Comparison of ENCODE assay signal across 23 cellular contexts in genomic region chr17:41585301-41585700, GRCh38. TPM values are rescaled to one million over a fixed set of nuclear protein-coding genes. Genes with fewer than 3 reads are reported as not detected.
DNase-seq lines count a peak whose midpoint lies in the region; ATAC-seq and TF ChIP-seq lines count a peak whose summit lies in the region.
"Had no signal": no experiment of that assay in that cellular context is flagged by ENCODE, and none has a peak within 500 bp of the region (broad histone marks: within the 10 kb centered on the region; RNA-seq: fewer than 3 reads in every experiment).

No MANE protein-coding gene starts in this region.

- DNase-seq in left ventricle myocardium superior (no peak), heart left ventricle (no peak), esophagus squamous epithelium (lab: John Stamatoyannopoulos, UW) (no peak), GF-D8 (lab: John Stamatoyannopoulos, UW) (no peak)
- DNase-seq: 8988T; CD8-positive, alpha-beta memory T cell; MV-4-11; NCI-H1105 treated with DMSO at 0.1 percent for 48 hours; NCI-H1694; NCI-H2081; NCI-H2171 treated with DMSO at 0.1 percent for 48 hours; NCI-H446; NCI-H526; OCI-M1; Right ventricle myocardium superior had no signal

- intact Hi-C loops in left ventricle myocardium superior (cut with micrococcal nuclease) (no loop called here), heart left ventricle (cut with DNase I) (loop anchor here in 1 of 10 donors (10.0 kb wide), 1 partner anchor 60 kb away; no protein-coding TSS in a partner anchor), esophagus squamous epithelium (cut with DNase I) (no loop called here)

- TF ChIP-seq POLR2A in heart left ventricle (IDR thresholded peaks at IDR 0.05) (no peak), esophagus squamous epithelium (IDR thresholded peaks at IDR 0.05) (no peak)

- no peak overlapping the region for H3K27ac ChIP-seq in heart left ventricle
- peak overlapping the region; percentile 2 to 71 (median 54) for H3K27ac ChIP-seq in esophagus squamous epithelium
- H3K27ac ChIP-seq in skin epidermis, result peak overlapping the region; percentile 44 to 91 (median 79)
- H3K27ac ChIP-seq: BLaER1 treated with 17β-estradiol and CSF1 and Interleukin-3, amounts not matched to agents 10 nM and 100 nM had no signal

- H3K4me3 ChIP-seq in heart left ventricle (no peak overlapping the region), esophagus squamous epithelium (peak overlapping the region; percentile 8 to 56 (median 30)), skin epidermis (peak overlapping the region; percentile 22 to 50 (median 34))
- H3K4me3 ChIP-seq: BLaER1 treated with 17β-estradiol and CSF1 and Interleukin-3, amounts not matched to agents 10 nM and 100 nM had no signal

- H3K27me3 ChIP-seq in heart left ventricle (peaks cover 0 to 16% (median 0%) of the 10 kb centered on the region in 9 donors), esophagus squamous epithelium (peaks cover 0 to 58% (median 0%) of the 10 kb centered on the region in 4 donors)
- H3K27me3 ChIP-seq: BLaER1 treated with 17β-estradiol and CSF1 and Interleukin-3, amounts not matched to agents 10 nM and 100 nM had no signal

- TF ChIP-seq CTCF in heart left ventricle (IDR thresholded peaks at IDR 0.05), result no peak
- no peak for TF ChIP-seq CTCF in esophagus squamous epithelium (IDR thresholded peaks at IDR 0.05)

- ATAC-seq in left ventricle myocardium superior (peak; percentile 18), heart left ventricle (no peak), GM18868 (IDR thresholded peaks at IDR 0.05; ENCODE audit: unreplicated experiment) (no peak), GM21825 (IDR thresholded peaks at IDR 0.05; ENCODE audit: unreplicated experiment) (no peak)

- H3K9me3 ChIP-seq in heart left ventricle (no peaks in the 10 kb centered on the region), esophagus squamous epithelium (no peaks in the 10 kb centered on the region)
- H3K9me3 ChIP-seq: BLaER1 treated with 17β-estradiol and CSF1 and Interleukin-3, amounts not matched to agents 10 nM and 100 nM had no signal

- no peaks in the 10 kb centered on the region for H3K4me1 ChIP-seq in heart left ventricle
- H3K4me1 ChIP-seq in esophagus squamous epithelium, result peaks cover 0 to 65% (median 6%) of the 10 kb centered on the region in 3 donors
- H3K4me1 ChIP-seq: BLaER1 treated with 17β-estradiol and CSF1 and Interleukin-3, amounts not matched to agents 10 nM and 100 nM had no signal

- no peaks in the 10 kb centered on the region for H3K36me3 ChIP-seq in heart left ventricle
- H3K36me3 ChIP-seq in esophagus squamous epithelium, result no peaks in the 10 kb centered on the region
- H3K36me3 ChIP-seq: BLaER1 treated with 17β-estradiol and CSF1 and Interleukin-3, amounts not matched to agents 10 nM and 100 nM had no signal

RNA-seq across cellular contexts. Expression of gene KRT14, which starts 1.4 kb away (rescaled TPM):
- total RNA-seq in left ventricle myocardium superior, result not detected
- under 1 TPM in 2 of 9 donors, not detected in 7; 0.23 to 0.38 TPM for total RNA-seq in heart left ventricle
- polyA plus RNA-seq in heart left ventricle, result not detected
- 1,000 to 10,000 TPM in 2 of 4 donors, 100 to 1,000 TPM in 2; 115 to 7,717 (median 1,579) TPM for total RNA-seq in esophagus squamous epithelium
- total RNA-seq: CD8-positive, alpha-beta memory T cell; H1; Right ventricle myocardium superior; SK-MEL-5 had no signal
- polyA plus RNA-seq: CD8-positive, alpha-beta memory T cell; IgD-negative memory B cell had no signal

RNA-seq across cellular contexts. Expression of gene KRT9, which starts 13.4 kb away (rescaled TPM):
- total RNA-seq in left ventricle myocardium superior (not detected), heart left ventricle (not detected), esophagus squamous epithelium (under 1 TPM in 2 of 4 donors, not detected in 2; 0.19 to 0.61 TPM)
- not detected for polyA plus RNA-seq in heart left ventricle
- total RNA-seq: CD8-positive, alpha-beta memory T cell; Daoy; H1; Right ventricle myocardium superior; SK-MEL-5 had no signal
- polyA plus RNA-seq: CD8-positive, alpha-beta memory T cell; H1; IgD-negative memory B cell had no signal

RNA-seq across cellular contexts. Expression of gene KRT16, which starts 27.3 kb away (rescaled TPM):
- total RNA-seq in left ventricle myocardium superior (not detected), heart left ventricle (not detected), esophagus squamous epithelium (1,000 to 10,000 TPM in 2 of 4 donors, 100 to 1,000 TPM in 2; 156 to 6,712 (median 1,275) TPM)
- polyA plus RNA-seq in heart left ventricle, result under 1 TPM in 1 of 2 donors, not detected in 1; 0.06 TPM
- total RNA-seq: CD8-positive, alpha-beta memory T cell; H1; Right ventricle myocardium superior; SK-MEL-5 had no signal
- polyA plus RNA-seq: CD8-positive, alpha-beta memory T cell; H1; IgD-negative memory B cell had no signal

RNA-seq across cellular contexts. Expression of gene KRT17, which starts 39.1 kb away (rescaled TPM):
- total RNA-seq in left ventricle myocardium superior, result not detected
- total RNA-seq in heart left ventricle, result under 1 TPM in 1 of 9 donors, not detected in 8; 0.60 TPM
- polyA plus RNA-seq in heart left ventricle, result not detected
- total RNA-seq in esophagus squamous epithelium, result 1,000 to 10,000 TPM in 1 of 4 donors, 10 to 100 TPM in 3; 45.8 to 2,552 (median 75.7) TPM
- total RNA-seq: Right ventricle myocardium superior, SK-MEL-5 had no signal
- polyA plus RNA-seq: CD8-positive, alpha-beta memory T cell; IgD-negative memory B cell had no signal

RNA-seq across cellular contexts. Expression of gene KRT19, which starts 57.2 kb away (rescaled TPM):
- total RNA-seq in left ventricle myocardium superior, result 6.8 TPM
- 100 to 1,000 TPM in 1 of 9 donors, under 1 TPM in 8; 0.40 to 163 (median 0.75) TPM for total RNA-seq in heart left ventricle
- 1 to 10 TPM; 1.6 to 2.1 TPM for polyA plus RNA-seq in heart left ventricle
- 1,000 to 10,000 TPM in 2 of 4 donors, 100 to 1,000 TPM in 2; 589 to 1,442 (median 1,001) TPM for total RNA-seq in esophagus squamous epithelium
- total RNA-seq: CD8-positive, alpha-beta memory T cell; SK-MEL-5 had no signal
- polyA plus RNA-seq: CD8-positive, alpha-beta memory T cell; IgD-negative memory B cell had no signal

Comparison
In these comparisons a context has a peak if more than half of its experiments do, and no peak if none do; other contexts are left out.
1. H3K27ac ChIP-seq: peak in esophagus squamous epithelium (4 of 4) and skin epidermis (21 of 21); none in heart left ventricle (0 of 12).
2. H3K4me3 ChIP-seq: peak in esophagus squamous epithelium (4 of 4) and skin epidermis (7 of 7); none in heart left ventricle (0 of 12).
3. RNA of gene KRT14, which starts 1.4 kb away (total RNA-seq): 115 to 7,717 TPM in esophagus squamous epithelium; not detected in left ventricle myocardium superior (single experiment) and 0.23 to 0.38 TPM in heart left ventricle; every median in the first group is over 10 times any median in the second.
4. RNA of gene KRT16, which starts 27.3 kb away (total RNA-seq): 156 to 6,712 TPM in esophagus squamous epithelium; not detected in left ventricle myocardium superior (single experiment) and not detected in heart left ventricle; every median in the first group is over 100 times any median in the second.